In genomic region chr9:35748858-35749514, GRCh38 we compare ENCODE assay signal across 8 cellular contexts. TPM values are rescaled to one million over a fixed set of nuclear protein-coding genes. Genes with fewer than 3 reads are reported as not detected.
DNase-seq lines count a peak whose midpoint lies in the region; ATAC-seq and TF ChIP-seq lines count a peak whose summit lies in the region.

Gene GBA2, minus strand, starts transcription at chr9:35749228. Its CDS starts 524 bp downstream, at chr9:35748704.
Gene RGP1, plus strand, starts transcription at chr9:35749287. Its CDS starts 469 bp downstream, at chr9:35749756.

- ATAC-seq in GM19025 (IDR thresholded peaks at IDR 0.05; ENCODE audit: low read depth, unreplicated experiment) (peak; percentile 82), HG03175 (IDR thresholded peaks at IDR 0.05; ENCODE audit: unreplicated experiment) (peak; percentile 76)

- H3K27ac ChIP-seq in dorsolateral prefrontal cortex: peak within 1 kb of the TSS; percentile 23 to 96 (median 87)
- H3K27ac ChIP-seq in liver (ENCODE audit: low read depth in 1 of 2, low read length in 2 of 2): peak within 1 kb of the TSS; percentile 82 to 86

- TF ChIP-seq RAD21 in liver (IDR thresholded peaks at IDR 0.05): peak in 1 of 2 donors; percentile 1

- H3K4me3 ChIP-seq in dorsolateral prefrontal cortex (peak within 1 kb of the TSS; percentile 60 to 99 (median 92)), liver (ENCODE audit: low read depth in 1 of 3, low read length in 3 of 3) (peak within 1 kb of the TSS; percentile 82 to 85 (median 84))

- peaks cover 7 to 39% (median 35%) of the 10 kb centered on the region in 4 donors for H3K36me3 ChIP-seq in liver (ENCODE audit: control insufficient read depth in 4 of 4, insufficient read depth in 3 of 4, low read depth in 1 of 4, low read length in 3 of 4)

- TF ChIP-seq CTCF in dorsolateral prefrontal cortex (IDR thresholded peaks at IDR 0.05 in 54 of 56, conservative IDR thresholded peaks at IDR 0.05 in 2 of 56; ENCODE audit: low read depth in 1 of 56, partially characterized antibody in 56 of 56) (peak in 23 of 56 donors; percentile 9 to 45 (median 26)), liver (IDR thresholded peaks at IDR 0.05; ENCODE audit: low read depth, low read length, missing input control) (no peak)

- WGBS in liver: under 1% methylated on average over 69 of the region's 69 CpGs

- H3K27me3 ChIP-seq in dorsolateral prefrontal cortex (no peaks in the 10 kb centered on the region), liver (ENCODE audit: control insufficient read depth in 4 of 4, insufficient read depth in 4 of 4, low read length in 3 of 4) (no peaks in the 10 kb centered on the region)

- no peaks in the 10 kb centered on the region for H3K9me3 ChIP-seq in liver (ENCODE audit: control insufficient read depth in 4 of 4, low read length in 3 of 4)

- DNase-seq in Ammon's horn (ENCODE audit: low spot score) (peak; percentile 81), NCI-H526 (lab: John Stamatoyannopoulos, UW) (peak; percentile 38 to 90), dorsolateral prefrontal cortex (peak; percentile 55 to 91 (median 78))
- DNase-seq in activated CD4-positive, alpha-beta T cell treated with anti-CD3 and anti-CD28 coated beads, Interleukin-2, amount 50 U/mL, for 24 hours (ENCODE audit: low read depth in 1 of 2, low spot score in 1 of 2): peak; percentile 49
- peak; percentile 74 for DNase-seq in stimulated activated CD4-positive, alpha-beta T cell treated with anti-CD3 and anti-CD28 coated beads, Interleukin-4, amount 100 ng/mL, for 24 hours

- H3K4me1 ChIP-seq in liver (ENCODE audit: control insufficient read depth in 4 of 4, insufficient read depth in 4 of 4, low read length in 3 of 4): peaks cover 11 to 40% (median 34%) of the 10 kb centered on the region in 4 donors

- peak within 1 kb of the TSS; percentile 74 to 89 for H3K9ac ChIP-seq in liver (ENCODE audit: low read depth in 1 of 2, low read length in 2 of 2)

- intact Hi-C loops in dorsolateral prefrontal cortex (cut with DNase I): no loop called here

TF ChIP-seq in liver, 16 proteins besides CTCF, POLR2A, EP300 and RAD21:
- peak; percentile 45 for TF ChIP-seq NR2F2 (IDR thresholded peaks at IDR 0.05)
- TF ChIP-seq REST (IDR thresholded peaks at IDR 0.05): peak; percentile 69
- no peak for TF ChIP-seq ZBTB33 (IDR thresholded peaks at IDR 0.05)
- no peak for TF ChIP-seq FOXA1 (IDR thresholded peaks at IDR 0.05)
- TF ChIP-seq TAF1 (conservative IDR thresholded peaks at IDR 0.05): peak; percentile 47
- TF ChIP-seq GABPA (IDR thresholded peaks at IDR 0.05 in 1 of 2, conservative IDR thresholded peaks at IDR 0.05 in 1 of 2): peak; percentile 72 to 90
- peak; percentile 36 for TF ChIP-seq SP1 (IDR thresholded peaks at IDR 0.05)
- TF ChIP-seq MAX (IDR thresholded peaks at IDR 0.05): no peak
- peak; percentile 25 to 48 for TF ChIP-seq HNF4A (conservative IDR thresholded peaks at IDR 0.05)
- TF ChIP-seq YY1 (IDR thresholded peaks at IDR 0.05): peak; percentile 4

RNA-seq across cellular contexts. Expression of gene GBA2, which starts in this region (rescaled TPM):
- total RNA-seq in dorsolateral prefrontal cortex: 100 to 1,000 TPM in 98 of 120 experiments, 10 to 100 TPM in 22; 79.3 to 156 (median 112) TPM
- 10 to 100 TPM; 24.1 to 65.3 TPM for total RNA-seq in liver
- polyA plus RNA-seq in liver: 10 to 100 TPM; 24.5 to 27.1 TPM

RNA-seq across cellular contexts. Expression of gene RGP1, which starts in this region (rescaled TPM):
- total RNA-seq in dorsolateral prefrontal cortex (10 to 100 TPM; 30.0 to 52.9 (median 38.4) TPM), liver (10 to 100 TPM in 1 of 2 donors, 1 to 10 TPM in 1; 5.1 to 10.7 TPM)
- polyA plus RNA-seq in liver: 1 to 10 TPM; 2.6 to 6.6 TPM

Comparison
In these comparisons a context has a peak if more than half of its experiments do, and no peak if none do; other contexts are left out.
1. Peak in every context shown above with its lines: DNase-seq, ATAC-seq, H3K4me3 ChIP-seq and H3K27ac ChIP-seq.